ENCODE assay signal across 15 cellular contexts in genomic region chr14:100102156-100102785, GRCh38. TPM values are rescaled to one million over a fixed set of nuclear protein-coding genes. Genes with fewer than 3 reads are reported as not detected.
DNase-seq lines count a peak whose midpoint lies in the region; ATAC-seq and TF ChIP-seq lines count a peak whose summit lies in the region.
"Had no signal": no experiment of that assay in that cellular context is flagged by ENCODE, and none has a peak within 500 bp of the region (broad histone marks: within the 10 kb centered on the region; RNA-seq: fewer than 3 reads in every experiment).

No MANE protein-coding gene starts in this region.

- H3K23ac ChIP-seq in trophoblast cell (ENCODE audit: low read length): no peak overlapping the region

- no peak for DNase-seq in T-helper 1 cell
- no peak for DNase-seq in Peyer's patch
- DNase-seq in central memory CD8-positive, alpha-beta T cell (ENCODE audit: low spot score in 2 of 2): no peak
- DNase-seq in trophoblast cell: peak; percentile 77 to 88
- DNase-seq in BE2C: no peak
- DNase-seq: DMS153; NCI-H69; stimulated activated CD4-positive, alpha-beta T cell treated with anti-CD3 and anti-CD28 coated beads, Interleukin-4, amount 100 ng/mL, for 4 hours had no signal

- no peak overlapping the region for H2BK120ac ChIP-seq in trophoblast cell (ENCODE audit: insufficient read depth, low read length, poor library complexity)

- H3K4me1 ChIP-seq in Peyer's patch: peaks cover 0 to 38% (median 4%) of the 10 kb centered on the region in 4 donors
- peaks cover 2 to 7% of the 10 kb centered on the region in 2 experiments for H3K4me1 ChIP-seq in trophoblast cell (ENCODE audit: control insufficient read depth in 1 of 2, insufficient read depth in 2 of 2, low read length in 2 of 2)
- peaks cover 4% of the 10 kb centered on the region; the same call in 1 of the 2 replicates for H3K4me1 ChIP-seq in BE2C

- H3K4me2 ChIP-seq in trophoblast cell (ENCODE audit: low read length): no peak overlapping the region

- no peak overlapping the region for H2AK5ac ChIP-seq in trophoblast cell (ENCODE audit: low read length)

- H2BK12ac ChIP-seq in trophoblast cell (ENCODE audit: low read length): no peak overlapping the region

- H3K4me3 ChIP-seq in Peyer's patch (no peak overlapping the region), trophoblast cell (ENCODE audit: low read depth, low read length) (no peak overlapping the region), BE2C (ENCODE audit: low read depth, low read length) (no peak overlapping the region)
- H3K4me3 ChIP-seq: GM12878 had no signal

- no peak overlapping the region for H4K91ac ChIP-seq in trophoblast cell (ENCODE audit: low read depth, low read length)

- H3K27me3 Mint-ChIP-seq in T-helper 1 cell treated with Interleukin-12 subunit alpha and Interleukin-12 subunit beta and Interleukin-4 antibody, amounts not matched to agents 30 μg/mL and 1 μg/mL, for 36 hours (ENCODE audit: low read depth): no peaks in the 10 kb centered on the region
- no peaks in the 10 kb centered on the region for H3K27me3 Mint-ChIP-seq in central memory CD8-positive, alpha-beta T cell

- WGBS in trophoblast cell (ENCODE audit: extremely low coverage, insufficient coverage, insufficient read length): no CpG with 5 or more reads among the region's 8 CpGs

- H3K36me3 ChIP-seq in Peyer's patch: peaks cover 0 to 11% (median 0%) of the 10 kb centered on the region in 3 donors
- H3K36me3 ChIP-seq in trophoblast cell (ENCODE audit: control insufficient read depth in 1 of 2, insufficient read depth in 2 of 2, low read length in 2 of 2): peaks cover 0 to 2% of the 10 kb centered on the region in 2 experiments
- peaks cover 4% of the 10 kb centered on the region; the same call in 1 of the 2 replicates for H3K36me3 ChIP-seq in BE2C

- no peak overlapping the region for H3K9ac ChIP-seq in trophoblast cell (ENCODE audit: low read length)

- no peak overlapping the region for H2AFZ ChIP-seq in trophoblast cell (ENCODE audit: insufficient read depth, low read length, poor library complexity)

- H3K79me1 ChIP-seq in trophoblast cell (ENCODE audit: low read length): no peaks in the 10 kb centered on the region

- no peaks in the 10 kb centered on the region for H3K9me3 Mint-ChIP-seq in T-helper 1 cell treated with Interleukin-12 subunit alpha and Interleukin-12 subunit beta and Interleukin-4 antibody, amounts not matched to agents 30 μg/mL and 1 μg/mL, for 36 hours
- no peaks in the 10 kb centered on the region for H3K9me3 Mint-ChIP-seq in central memory CD8-positive, alpha-beta T cell

- peak overlapping the region; percentile 47 for H3K4me3 Mint-ChIP-seq in T-helper 1 cell treated with Interleukin-12 subunit alpha and Interleukin-12 subunit beta and Interleukin-4 antibody, amounts not matched to agents 30 μg/mL and 1 μg/mL, for 36 hours
- H3K4me3 Mint-ChIP-seq in central memory CD8-positive, alpha-beta T cell: peak overlapping the region; percentile 53

- TF ChIP-seq POLR2A in Peyer's patch (IDR thresholded peaks at IDR 0.05): no peak

- no peak overlapping the region for H4K8ac ChIP-seq in trophoblast cell (ENCODE audit: low read depth, low read length)

- H3K27ac Mint-ChIP-seq in T-helper 1 cell treated with Interleukin-12 subunit alpha and Interleukin-12 subunit beta and Interleukin-4 antibody, amounts not matched to agents 30 μg/mL and 1 μg/mL, for 36 hours: peak overlapping the region; percentile 79
- peak overlapping the region; percentile 46 for H3K27ac Mint-ChIP-seq in central memory CD8-positive, alpha-beta T cell (ENCODE audit: low read depth)

- H3K27me3 ChIP-seq in Peyer's patch (no peaks in the 10 kb centered on the region), trophoblast cell (ENCODE audit: insufficient read depth, low read length) (no peaks in the 10 kb centered on the region), BE2C (no peaks in the 10 kb centered on the region)

- H3K79me2 ChIP-seq in trophoblast cell (ENCODE audit: control insufficient read depth, insufficient read depth, low read length, poor library complexity): no peaks in the 10 kb centered on the region

- H3K14ac ChIP-seq in trophoblast cell (ENCODE audit: low read length): no peak overlapping the region

- no peak overlapping the region for H2BK5ac ChIP-seq in trophoblast cell (ENCODE audit: low read depth, low read length, poor library complexity)

- H3K9me3 ChIP-seq in Peyer's patch (no peaks in the 10 kb centered on the region), trophoblast cell (ENCODE audit: insufficient read depth, low read depth, low read length) (peaks cover 3% of the 10 kb centered on the region), BE2C (no peaks in the 10 kb centered on the region)

- TF ChIP-seq CTCF in Peyer's patch (IDR thresholded peaks at IDR 0.05): no peak
- TF ChIP-seq CTCF in BE2C (IDR thresholded peaks at IDR 0.05; ENCODE audit: low read depth, low read length): no peak; the same call in 1 of the 2 replicates

- H3K27ac ChIP-seq in Peyer's patch (peak overlapping the region in 3 of 4 donors; percentile 42 to 56 (median 42)), trophoblast cell (ENCODE audit: low read depth, low read length) (no peak overlapping the region)
- H3K27ac ChIP-seq: epithelial cell of prostate had no signal

- no peak overlapping the region for H4K12ac ChIP-seq in trophoblast cell (ENCODE audit: low read depth, low read length)

- H3K36me3 Mint-ChIP-seq in T-helper 1 cell treated with Interleukin-12 subunit alpha and Interleukin-12 subunit beta and Interleukin-4 antibody, amounts not matched to agents 30 μg/mL and 1 μg/mL, for 36 hours (ENCODE audit: low read depth): peaks cover 74% of the 10 kb centered on the region
- H3K36me3 Mint-ChIP-seq in central memory CD8-positive, alpha-beta T cell (ENCODE audit: insufficient read depth): peaks cover 94% of the 10 kb centered on the region

- no peak overlapping the region for H3K4ac ChIP-seq in trophoblast cell (ENCODE audit: low read depth, low read length)

- peaks cover 79% of the 10 kb centered on the region for H3K4me1 Mint-ChIP-seq in T-helper 1 cell treated with Interleukin-12 subunit alpha and Interleukin-12 subunit beta and Interleukin-4 antibody, amounts not matched to agents 30 μg/mL and 1 μg/mL, for 36 hours (ENCODE audit: low read depth)
- peaks cover 85% of the 10 kb centered on the region for H3K4me1 Mint-ChIP-seq in central memory CD8-positive, alpha-beta T cell

- no peak for ATAC-seq in central memory CD8-positive, alpha-beta T cell (replicated peaks; ENCODE audit: extremely low read depth, poor library complexity, severe bottlenecking)
- ATAC-seq in GM18520 (IDR thresholded peaks at IDR 0.05; ENCODE audit: unreplicated experiment) (no peak), HG03159 (IDR thresholded peaks at IDR 0.05; ENCODE audit: unreplicated experiment) (no peak)
- ATAC-seq: activated CD4-positive, CD25-positive, alpha-beta regulatory T cell treated with anti-CD3 and anti-CD28 coated beads, Interleukin-2, amount 50 U/mL, for 24 hours; GM12878 had no signal

- no peak overlapping the region for H3K18ac ChIP-seq in trophoblast cell (ENCODE audit: low read length)

RNA-seq across cellular contexts. Expression of gene EVL, which starts 37.0 kb away (rescaled TPM):
- 100 to 1,000 TPM in 2 of 4 donors, 10 to 100 TPM in 2; 44.9 to 409 (median 110) TPM for total RNA-seq in Peyer's patch
- 31.4 and 32.7 TPM in 2 replicates for polyA plus RNA-seq in trophoblast cell (2013)
- 190 TPM for polyA plus RNA-seq in BE2C (2012; ENCODE audit: insufficient read depth, insufficient read length, low read depth)

RNA-seq across cellular contexts. Expression of gene DEGS2, which starts 57.2 kb away (rescaled TPM):
- 10 to 100 TPM; 13.2 to 96.5 (median 77.8) TPM for total RNA-seq in Peyer's patch
- polyA plus RNA-seq in trophoblast cell (2013): 4.2 and 4.6 TPM in 2 replicates
- 0.32 TPM for polyA plus RNA-seq in BE2C (2012; ENCODE audit: insufficient read depth, insufficient read length, low read depth)
- total RNA-seq: A172 had no signal

Comparison
In these comparisons a context has a peak if more than half of its experiments do, and no peak if none do; other contexts are left out.
1. DNase-seq: peak in trophoblast cell (2 of 2); none in T-helper 1 cell (0 of 5), Peyer's patch (0 of 3), central memory CD8-positive, alpha-beta T cell (0 of 2) and BE2C (single experiment).